1 cellular context compared by ENCODE assay signal in the genomic region with DNA sequence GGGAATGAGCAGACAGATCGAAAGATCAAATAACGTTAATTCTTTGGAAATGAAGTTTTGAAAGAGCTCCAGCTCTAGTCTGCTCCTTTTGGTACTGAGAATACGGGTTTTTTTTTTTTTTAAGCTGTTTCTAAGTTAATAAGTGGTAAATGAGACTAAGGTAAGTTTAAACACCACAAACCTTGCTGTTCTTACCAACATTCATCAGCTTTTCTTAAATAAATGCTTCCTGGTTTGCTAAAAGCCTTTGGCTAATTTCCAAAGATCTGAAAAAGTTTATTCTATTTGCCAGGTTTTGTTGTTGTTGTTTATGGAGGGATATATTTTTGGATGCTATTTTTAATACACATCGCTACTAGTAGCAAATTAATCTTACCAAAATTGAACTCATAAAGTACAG.
TF ChIP-seq lines count a peak whose summit lies in the region.

No MANE protein-coding gene starts in this region.

TF ChIP-seq in HEK293, 187 proteins besides CTCF, POLR2A, EP300 and RAD21 (continued from another document):
- TF ChIP-seq, protein P1, sequence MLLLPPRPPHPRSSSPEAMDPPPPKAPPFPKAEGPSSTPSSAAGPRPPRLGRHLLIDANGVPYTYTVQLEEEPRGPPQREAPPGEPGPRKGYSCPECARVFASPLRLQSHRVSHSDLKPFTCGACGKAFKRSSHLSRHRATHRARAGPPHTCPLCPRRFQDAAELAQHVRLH (tag by site-specific recombination; IDR thresholded peaks at IDR 0.05), result no peak
